ENCODE assay signal across 13 cellular contexts in the genomic region with DNA sequence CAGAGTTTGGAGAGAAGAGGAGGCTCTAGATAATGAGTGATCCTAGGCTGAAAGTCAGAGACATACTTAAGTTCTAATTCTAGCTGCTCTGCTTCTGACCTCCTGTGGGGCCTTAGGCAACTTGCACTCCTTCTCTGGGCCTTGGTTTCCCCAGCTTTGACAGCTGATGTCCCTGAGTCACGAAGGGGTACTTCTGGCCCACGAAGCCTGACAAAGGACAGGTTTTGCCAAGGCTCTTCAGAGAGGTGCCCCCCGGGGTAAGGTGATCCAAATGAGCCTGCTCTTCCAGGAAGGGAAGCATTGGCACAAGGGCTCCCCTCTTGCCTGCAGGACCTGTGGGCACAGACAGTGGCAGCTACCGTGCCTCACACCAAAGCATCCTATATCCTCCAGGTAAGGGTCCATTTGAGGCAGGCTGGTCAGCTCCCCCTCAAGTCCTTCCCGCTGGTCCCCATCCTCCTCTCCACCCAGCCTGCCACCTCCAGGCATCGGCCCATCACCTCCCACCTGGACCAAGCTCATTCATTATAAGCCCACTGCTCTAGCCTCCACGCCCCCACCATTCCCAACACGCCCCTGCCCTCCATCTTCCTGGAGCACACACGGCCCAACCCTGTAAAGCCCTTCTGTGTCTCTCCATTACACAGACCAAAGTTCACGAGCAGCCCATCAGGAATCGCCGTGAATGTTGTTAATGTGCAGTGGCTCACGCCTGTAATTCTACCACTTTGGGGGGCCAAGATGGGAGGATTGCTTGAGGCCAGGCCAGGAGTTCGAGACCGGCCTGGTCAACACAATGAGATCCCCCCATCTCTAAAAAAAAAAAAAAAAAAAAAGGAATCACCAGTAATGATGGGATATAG. TPM values are rescaled to one million over a fixed set of nuclear protein-coding genes. Genes with fewer than 3 reads are reported as not detected.
A peak's percentile ranks its signal among the peaks of the same experiment; 100 is the strongest.
DNase-seq lines count a peak whose midpoint lies in the region; ATAC-seq and TF ChIP-seq lines count a peak whose summit lies in the region.
"Had no signal": no experiment of that assay in that cellular context is flagged by ENCODE, and none has a peak within 500 bp of the region (broad histone marks: within the 10 kb centered on the region; RNA-seq: fewer than 3 reads in every experiment).

No MANE protein-coding gene starts in this region.

- H3K4me1 Mint-ChIP-seq in CD4-positive, alpha-beta memory T cell: peaks cover 9 to 30% (median 15%) of the 10 kb centered on the region in 4 donors
- H3K4me1 Mint-ChIP-seq in endodermal cell: peaks cover 9% of the 10 kb centered on the region
- peaks cover 14% of the 10 kb centered on the region for H3K4me1 Mint-ChIP-seq in neural crest cell

- H3K27me3 ChIP-seq in CD4-positive, alpha-beta memory T cell (ENCODE audit: insufficient read depth, low read length): no peaks in the 10 kb centered on the region
- H3K27me3 ChIP-seq in PC-3 (ENCODE audit: low read length) (no peaks in the 10 kb centered on the region), endodermal cell (ENCODE audit: control insufficient read depth, insufficient read depth, low read length, poor library complexity, severe bottlenecking) (peaks cover 22% of the 10 kb centered on the region), neuronal stem cell (ENCODE audit: control insufficient read depth in 3 of 3, insufficient read depth in 3 of 3, low read depth in 1 of 3, low read length in 3 of 3) (peaks cover 2 to 51% (median 39%) of the 10 kb centered on the region in 3 experiments), stomach (no peaks in the 10 kb centered on the region)
- H3K27me3 ChIP-seq: Peyer's patch had no signal

- TF ChIP-seq EP300 in stomach (IDR thresholded peaks at IDR 0.05): no peak

- no peak overlapping the region for H3K14ac ChIP-seq in neuronal stem cell (ENCODE audit: low read length)

- no peaks in the 10 kb centered on the region for H3K36me3 ChIP-seq in CD4-positive, alpha-beta memory T cell (ENCODE audit: insufficient read depth, low read length)
- no peaks in the 10 kb centered on the region for H3K36me3 ChIP-seq in PC-3 (ENCODE audit: low read depth, low read length)
- H3K36me3 ChIP-seq in endodermal cell (ENCODE audit: control insufficient read depth, insufficient read depth, low read length): no peaks in the 10 kb centered on the region
- H3K36me3 ChIP-seq in neuronal stem cell (replicated peaks in 1 of 2; ENCODE audit: control insufficient read depth in 2 of 2, insufficient read depth in 2 of 2, low read length in 2 of 2): no peaks in the 10 kb centered on the region
- H3K36me3 ChIP-seq in stomach: peaks cover 0 to 1% (median 0%) of the 10 kb centered on the region in 4 donors
- H3K36me3 ChIP-seq: Peyer's patch had no signal

- H3K79me2 ChIP-seq in PC-3 (ENCODE audit: low read length): peaks cover 25% of the 10 kb centered on the region

- peaks cover 0 to 4% of the 10 kb centered on the region in 2 donors for H3K36me3 Mint-ChIP-seq in CD4-positive, alpha-beta memory T cell
- H3K36me3 Mint-ChIP-seq in endodermal cell (ENCODE audit: low read depth) (no peaks in the 10 kb centered on the region), neural crest cell (ENCODE audit: low read depth) (no peaks in the 10 kb centered on the region)

- H2AK5ac ChIP-seq in neuronal stem cell (ENCODE audit: low read depth, low read length): no peak overlapping the region

- no peak overlapping the region for H3K27ac ChIP-seq in CD4-positive, alpha-beta memory T cell (ENCODE audit: low read depth, low read length)
- H3K27ac ChIP-seq in PC-3 (ENCODE audit: low read length): no peak overlapping the region
- H3K27ac ChIP-seq in endodermal cell (ENCODE audit: low read depth, low read length): no peak overlapping the region
- H3K27ac ChIP-seq in neuronal stem cell (replicated peaks; ENCODE audit: low read length): no peak overlapping the region
- H3K27ac ChIP-seq in stomach: peak overlapping the region in 1 of 5 donors; percentile 88
- H3K27ac ChIP-seq: C4-2B, HL-60 had no signal

- no peaks in the 10 kb centered on the region for H3F3A ChIP-seq in PC-3 (ENCODE audit: low read length, unreplicated experiment)

- no peak overlapping the region for H3K18ac ChIP-seq in neuronal stem cell (ENCODE audit: low read length)

- H3K27me3 Mint-ChIP-seq in CD4-positive, alpha-beta memory T cell: no peaks in the 10 kb centered on the region
- H3K27me3 Mint-ChIP-seq in endodermal cell (ENCODE audit: insufficient read depth): peaks cover 41% of the 10 kb centered on the region
- peaks cover 52% of the 10 kb centered on the region for H3K27me3 Mint-ChIP-seq in neural crest cell (ENCODE audit: low read depth)

- no peaks in the 10 kb centered on the region for H3K9me2 ChIP-seq in PC-3 (replicated peaks; ENCODE audit: low read length)

- no peak overlapping the region for H3K4me2 ChIP-seq in PC-3 (ENCODE audit: low read length)
- no peak overlapping the region for H3K4me2 ChIP-seq in neuronal stem cell (ENCODE audit: insufficient read depth, low read length, poor library complexity, severe bottlenecking)

- POLR2A ChIA-PET in CD4-positive, alpha-beta memory T cell (lab: Charles Lee; ENCODE audit: partially characterized antibody): no interaction called here
- POLR2A ChIA-PET in PC-3 (lab: Charles Lee; ENCODE audit: unreplicated experiment): no interaction called here

- H3K4me3 ChIP-seq in CD4-positive, alpha-beta memory T cell (ENCODE audit: low read length in 2 of 2): no peak overlapping the region
- no peak overlapping the region for H3K4me3 ChIP-seq in PC-3 (ENCODE audit: low read length)
- no peak overlapping the region for H3K4me3 ChIP-seq in endodermal cell (ENCODE audit: low read length)
- H3K4me3 ChIP-seq in neuronal stem cell (ENCODE audit: low read length in 2 of 2): no peak overlapping the region
- H3K4me3 ChIP-seq in stomach: no peak overlapping the region

- H3K27ac Mint-ChIP-seq in CD4-positive, alpha-beta memory T cell: peak overlapping the region; percentile 26 to 86 (median 80)
- H3K27ac Mint-ChIP-seq in endodermal cell: no peak overlapping the region
- H3K27ac Mint-ChIP-seq in neural crest cell (ENCODE audit: unreplicated experiment): no peak overlapping the region

- no peak overlapping the region for H4K91ac ChIP-seq in neuronal stem cell (ENCODE audit: low read depth, low read length, poor library complexity)

- H3K79me1 ChIP-seq in neuronal stem cell (ENCODE audit: low read depth, low read length): no peaks in the 10 kb centered on the region

- no peak overlapping the region for H3K4ac ChIP-seq in neuronal stem cell (ENCODE audit: low read length)

- H2BK5ac ChIP-seq in neuronal stem cell (ENCODE audit: low read length): no peak overlapping the region

- BruUV-seq in PC-3 (replicated peaks; lab: Mats Ljungman, UMichigan): TSS peak; percentile 57

- ATAC-seq in PC-3: no peak

- H3K9ac ChIP-seq in PC-3 (ENCODE audit: low read length) (no peak overlapping the region), endodermal cell (ENCODE audit: extremely low read depth, low read length, poor library complexity, severe bottlenecking) (no peak overlapping the region), neuronal stem cell (ENCODE audit: low read depth, low read length, poor library complexity) (no peak overlapping the region)

- no peaks in the 10 kb centered on the region for H3K9me3 ChIP-seq in CD4-positive, alpha-beta memory T cell (ENCODE audit: control insufficient read depth in 1 of 2, low read length in 2 of 2)
- H3K9me3 ChIP-seq in PC-3 (ENCODE audit: low read length): no peaks in the 10 kb centered on the region
- no peaks in the 10 kb centered on the region for H3K9me3 ChIP-seq in endodermal cell (ENCODE audit: control insufficient read depth, low read length)
- H3K9me3 ChIP-seq in neuronal stem cell (replicated peaks in 1 of 2; ENCODE audit: control insufficient read depth in 2 of 2, insufficient read depth in 1 of 2, low read depth in 1 of 2, low read length in 2 of 2): no peaks in the 10 kb centered on the region
- no peaks in the 10 kb centered on the region for H3K9me3 ChIP-seq in stomach
- H3K9me3 ChIP-seq: Peyer's patch had no signal

- no peak overlapping the region for H2BK12ac ChIP-seq in neuronal stem cell (ENCODE audit: low read length)

- H3K9me3 Mint-ChIP-seq in CD4-positive, alpha-beta memory T cell: no peaks in the 10 kb centered on the region
- H3K9me3 Mint-ChIP-seq in endodermal cell (no peaks in the 10 kb centered on the region), neural crest cell (no peaks in the 10 kb centered on the region)

- no peak overlapping the region for H4K8ac ChIP-seq in neuronal stem cell (ENCODE audit: low read depth, low read length)

- H2BK120ac ChIP-seq in neuronal stem cell (ENCODE audit: low read depth, low read length): no peak overlapping the region

- peak overlapping the region; percentile 71 to 87 (median 80) for H3K4me3 Mint-ChIP-seq in CD4-positive, alpha-beta memory T cell
- H3K4me3 Mint-ChIP-seq in endodermal cell (peak overlapping the region; percentile 80), neural crest cell (peak overlapping the region; percentile 84)

- DNase-seq in CD4-positive, alpha-beta memory T cell: no peak
- DNase-seq in PC-3 (no peak), endodermal cell (no peak), neural crest cell (ENCODE audit: low read depth, low spot score) (no peak), neuronal stem cell (ENCODE audit: low spot score) (no peak), stomach (no peak), NCI-H146 treated with DMSO at 0.1 percent for 48 hours (lab: John Stamatoyannopoulos, UW; ENCODE audit: unreplicated experiment) (no peak)
- DNase-seq in stimulated activated CD4-positive, alpha-beta T cell treated with anti-CD3 and anti-CD28 coated beads, Interleukin-4, amount 100 ng/mL, for 24 hours: no peak
- DNase-seq: midbrain, NCI-H226 had no signal

- H4K20me1 ChIP-seq in PC-3 (ENCODE audit: low read length): peaks cover 7% of the 10 kb centered on the region

- H2AFZ ChIP-seq in PC-3 (ENCODE audit: low read length) (no peak overlapping the region), neuronal stem cell (ENCODE audit: low read length) (no peak overlapping the region)

- CTCF ChIA-PET in CD4-positive, alpha-beta memory T cell (lab: Charles Lee; ENCODE audit: partially characterized antibody): no interaction called here
- CTCF ChIA-PET in PC-3 (lab: Charles Lee): no interaction called here

- H3K4me1 ChIP-seq in CD4-positive, alpha-beta memory T cell (ENCODE audit: insufficient read depth, low read length): peaks cover 12% of the 10 kb centered on the region
- H3K4me1 ChIP-seq in PC-3 (ENCODE audit: insufficient read depth, low read length): peaks cover 31% of the 10 kb centered on the region
- H3K4me1 ChIP-seq in endodermal cell (ENCODE audit: control insufficient read depth, insufficient read depth, low read length): peaks cover 2% of the 10 kb centered on the region
- H3K4me1 ChIP-seq in neuronal stem cell (ENCODE audit: control insufficient read depth in 2 of 2, insufficient read depth in 1 of 2, low read depth in 1 of 2, low read length in 2 of 2): peaks cover 0 to 4% of the 10 kb centered on the region in 2 donors
- H3K4me1 ChIP-seq in stomach: peaks cover 16 to 36% (median 28%) of the 10 kb centered on the region in 4 donors

- intact Hi-C loops in CD4-positive, alpha-beta memory T cell (cut with micrococcal nuclease): no loop called here
- intact Hi-C loops in PC-3 (cut with micrococcal nuclease) (no loop called here), stomach (cut with DNase I; ENCODE audit: low total_unique reads) (no loop called here)

- H2BK15ac ChIP-seq in neuronal stem cell (ENCODE audit: low read length): no peak overlapping the region

- no peak for TF ChIP-seq POLR2A in stomach (IDR thresholded peaks at IDR 0.05)

- TF ChIP-seq CTCF in PC-3 (conservative IDR thresholded peaks at IDR 0.05; ENCODE audit: low read depth, low read length) (no peak), endodermal cell (conservative IDR thresholded peaks at IDR 0.05) (no peak), neural crest cell (conservative IDR thresholded peaks at IDR 0.05) (no peak), stomach (IDR thresholded peaks at IDR 0.05) (no peak)

- 87 to 92% methylated on average over 8 to 13 of the region's 15 CpGs for WGBS in endodermal cell (ENCODE audit: insufficient coverage in 1 of 2, insufficient read length in 1 of 2), 2 experiments
- WGBS in neuronal stem cell (ENCODE audit: extremely low coverage in 2 of 2, insufficient read length in 2 of 2, insufficient replicate concordance in 1 of 2), 2 donors: no CpG with 5 or more reads among the region's 15 CpGs
- 83 to 94% (median 88%) methylated on average over 15 of the region's 15 CpGs for WGBS in stomach, 5 donors

- H3K23ac ChIP-seq in neuronal stem cell (ENCODE audit: low read depth, low read length, poor library complexity): no peak overlapping the region

RNA-seq across cellular contexts. Expression of a gene that starts 2.0 kb away (rescaled TPM):
- total RNA-seq in CD4-positive, alpha-beta memory T cell: 10 to 100 TPM; 23.3 to 30.5 TPM
- polyA plus RNA-seq in CD4-positive, alpha-beta memory T cell: 1 to 10 TPM in 1 of 2 donors, under 1 TPM in 1; 0.72 to 8.2 TPM
- total RNA-seq in PC-3 (2014; rRNA removed) (13.0 and 16.4 TPM in 2 replicates), endodermal cell (10 to 100 TPM; 15.6 to 17.5 TPM), neural crest cell (3.9 and 6.8 TPM in 2 replicates), stomach (10 to 100 TPM; 16.7 to 84.0 (median 28.1) TPM)
- 3.3 TPM for polyA plus RNA-seq in endodermal cell (2013, experiment 1 of 2)
- 4.4 TPM for polyA plus RNA-seq in endodermal cell (2013, experiment 2 of 2)
- polyA plus RNA-seq in neuronal stem cell (2013, experiment 1 of 2): 2.1 TPM
- polyA plus RNA-seq in neuronal stem cell (2013, experiment 2 of 2): 1.6 TPM
- polyA plus RNA-seq in stomach: 10 to 100 TPM; 10.8 to 15.5 (median 12.7) TPM

Comparison
In these comparisons a context has a peak if more than half of its experiments do, and no peak if none do; other contexts are left out.
1. H3K27ac Mint-ChIP-seq: peak in CD4-positive, alpha-beta memory T cell (7 of 7); none in endodermal cell (single experiment) and neural crest cell (single experiment).
2. Peak in every context shown above with its lines, with median percentiles within 50 percentile points of each other: H3K4me3 Mint-ChIP-seq.